In genomic region chr5:5063533-5063953, GRCh38 we compare ENCODE assay signal across 1 cellular context.
TF ChIP-seq lines count a peak whose summit lies in the region.

No MANE protein-coding gene starts in this region.

TF ChIP-seq in SK-N-SH, 30 proteins besides CTCF, POLR2A, EP300 and RAD21 (continued from another document):
- no peak for TF ChIP-seq ZBTB33 (IDR thresholded peaks at IDR 0.05; ENCODE audit: borderline replicate concordance, low read depth)
- no peak for TF ChIP-seq MXI1 (IDR thresholded peaks at IDR 0.05; ENCODE audit: low read depth, low read length)
- TF ChIP-seq IRF3 (IDR thresholded peaks at IDR 0.05; ENCODE audit: low read depth, low read length), result no peak
- TF ChIP-seq FOSL2 (IDR thresholded peaks at IDR 0.05; ENCODE audit: borderline replicate concordance, low read depth), result no peak
- no peak for TF ChIP-seq FOXM1 (IDR thresholded peaks at IDR 0.05; ENCODE audit: low read depth)
- no peak for TF ChIP-seq FOXJ3 (CRISPR knock-in tag; IDR thresholded peaks at IDR 0.05)
- no peak for TF ChIP-seq SMC3 (IDR thresholded peaks at IDR 0.05; ENCODE audit: low read depth, low read length)
- TF ChIP-seq RFX5 (IDR thresholded peaks at IDR 0.05; ENCODE audit: low read length), result no peak
- no peak for TF ChIP-seq TEAD4 (IDR thresholded peaks at IDR 0.05; ENCODE audit: borderline replicate concordance, insufficient read depth)
- TF ChIP-seq RCOR1 (IDR thresholded peaks at IDR 0.05; ENCODE audit: low read length), result no peak
- TF ChIP-seq GATA2 (CRISPR knock-in tag; IDR thresholded peaks at IDR 0.05), result no peak
- TF ChIP-seq MEF2A (IDR thresholded peaks at IDR 0.05; ENCODE audit: borderline replicate concordance, low read depth), result no peak
